In the genomic region with DNA sequence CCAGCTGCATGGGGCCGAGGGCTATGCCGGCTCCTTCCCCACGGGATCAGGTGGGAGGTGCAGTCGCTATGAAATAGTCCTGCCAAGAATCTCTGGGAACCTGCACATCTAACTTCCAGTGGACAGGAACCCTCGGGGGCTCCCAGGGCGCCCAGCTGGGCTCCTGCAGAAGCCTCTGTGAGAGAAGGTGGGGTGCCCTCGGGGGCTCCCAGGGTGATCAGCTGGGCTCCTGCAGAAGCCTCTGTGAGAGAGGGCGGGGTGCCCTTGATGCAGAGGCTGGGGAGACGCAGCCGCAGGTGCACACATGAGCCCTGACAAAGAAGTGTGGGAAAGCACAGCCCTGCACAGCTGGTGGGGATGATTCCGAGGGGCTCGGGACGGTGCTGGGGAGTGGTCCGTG, we compare ENCODE assay signal across 1 cellular context.
TF ChIP-seq lines count a peak whose summit lies in the region.

No MANE protein-coding gene starts in this region.

TF ChIP-seq in H1, 55 proteins besides CTCF, POLR2A, EP300 and RAD21:
- TF ChIP-seq RNF2 (IDR thresholded peaks at IDR 0.05; ENCODE audit: borderline replicate concordance, low read depth, low read length, missing control alignments, poor library complexity, severe bottlenecking) (no peak), POU5F1 (IDR thresholded peaks at IDR 0.05; ENCODE audit: low read depth, low read length) (no peak)
